ENCODE assay signal across 10 cellular contexts in genomic region chr1:183806650-183807049, GRCh38. TPM values are rescaled to one million over a fixed set of nuclear protein-coding genes. Genes with fewer than 3 reads are reported as not detected.
DNase-seq lines count a peak whose midpoint lies in the region; ATAC-seq and TF ChIP-seq lines count a peak whose summit lies in the region.
"Had no signal": no experiment of that assay in that cellular context is flagged by ENCODE, and none has a peak within 500 bp of the region (broad histone marks: within the 10 kb centered on the region; RNA-seq: fewer than 3 reads in every experiment).

No MANE protein-coding gene starts in this region.

- intact Hi-C loops in cardiac septum (cut with DNase I) = loop anchor here (5.0 kb wide), 1 partner anchor 66 kb away; no protein-coding TSS in a partner anchor
- intact Hi-C loops in vagina (cut with DNase I) = no loop called here

- peak overlapping the region; percentile 96 to 99 (median 96) for H3K4me3 Mint-ChIP-seq in nephron

- no peak for TF ChIP-seq POLR2A in vagina (IDR thresholded peaks at IDR 0.05)

- H3K27me3 ChIP-seq in cardiac muscle cell (no peaks in the 10 kb centered on the region), ectodermal cell (ENCODE audit: control insufficient read depth, insufficient read depth, low read length, poor library complexity, severe bottlenecking) (no peaks in the 10 kb centered on the region), vagina (no peaks in the 10 kb centered on the region)
- H3K27me3 ChIP-seq: SJSA1 had no signal

- POLR2A ChIA-PET in HEK293T (lab: Yijun Ruan, JAX) = no interaction called here

- no peak for DNase-seq in cardiac muscle cell (ENCODE audit: low read depth in 1 of 2, low spot score in 1 of 2)
- no peak for DNase-seq in cardiac septum (ENCODE audit: low spot score)
- DNase-seq in vagina (ENCODE audit: extremely low spot score in 2 of 2) = no peak
- DNase-seq in HEK293T (ENCODE audit: extremely low spot score) = no peak
- no peak for DNase-seq in NCI-H1092 (lab: John Stamatoyannopoulos, UW)
- DNase-seq: cortex of kidney had no signal

- H3K4me3 ChIP-seq in cardiac muscle cell = peak overlapping the region; percentile 74
- peak overlapping the region; percentile 58 for H3K4me3 ChIP-seq in ectodermal cell (ENCODE audit: insufficient read depth, low read depth, low read length)
- peak overlapping the region; percentile 42 to 55 for H3K4me3 ChIP-seq in vagina

- CTCF ChIA-PET in HEK293T (lab: Yijun Ruan, JAX) = no interaction called here

- no peak for ATAC-seq in GM19463 (IDR thresholded peaks at IDR 0.05; ENCODE audit: unreplicated experiment)

- peaks cover 29% of the 10 kb centered on the region for H3K4me1 ChIP-seq in cardiac muscle cell (ENCODE audit: low read depth)
- H3K4me1 ChIP-seq in ectodermal cell (ENCODE audit: control insufficient read depth, insufficient read depth, low read length) = peaks cover 22% of the 10 kb centered on the region
- H3K4me1 ChIP-seq in vagina = peaks cover 39% of the 10 kb centered on the region

- H3K36me3 Mint-ChIP-seq in nephron (ENCODE audit: low read depth) = peaks cover 24% of the 10 kb centered on the region

- no peaks in the 10 kb centered on the region for H3K27me3 Mint-ChIP-seq in nephron (ENCODE audit: low read depth)

- H3K9me3 ChIP-seq in cardiac muscle cell (ENCODE audit: low read depth) = no peaks in the 10 kb centered on the region
- no peaks in the 10 kb centered on the region for H3K9me3 ChIP-seq in ectodermal cell (ENCODE audit: control insufficient read depth, low read length)
- no peaks in the 10 kb centered on the region for H3K9me3 ChIP-seq in vagina
- H3K9me3 ChIP-seq: SJSA1 had no signal

- peaks cover 3% of the 10 kb centered on the region for H3K9me3 Mint-ChIP-seq in nephron

- WGBS in ectodermal cell, 2 experiments = 16 to 25% methylated on average over 1 of the region's 1 CpG

- H3K27ac Mint-ChIP-seq in nephron = peak overlapping the region; percentile 92 to 98 (median 97)

- TF ChIP-seq CTCF in cardiac muscle cell (IDR thresholded peaks at IDR 0.05; ENCODE audit: low read depth, low read length) = no peak
- TF ChIP-seq CTCF in nephron (IDR thresholded peaks at IDR 0.05; ENCODE audit: unreplicated experiment in 3 of 3) = no peak
- TF ChIP-seq CTCF in vagina (IDR thresholded peaks at IDR 0.05) = no peak

- H3K4me1 Mint-ChIP-seq in nephron = peaks cover 52% of the 10 kb centered on the region

- H3K36me3 ChIP-seq in cardiac muscle cell (no peaks in the 10 kb centered on the region), ectodermal cell (ENCODE audit: control insufficient read depth, insufficient read depth, low read length) (no peaks in the 10 kb centered on the region), vagina (no peaks in the 10 kb centered on the region)

- H3K27ac ChIP-seq in cardiac muscle cell (no peak overlapping the region), ectodermal cell (ENCODE audit: insufficient read depth, low read depth, low read length, poor library complexity, severe bottlenecking) (no peak overlapping the region), vagina (peak overlapping the region; percentile 86)

TF ChIP-seq in HEK293T, 16 proteins besides CTCF, POLR2A, EP300 and RAD21:
- no peak for TF ChIP-seq BHLHE40 (IDR thresholded peaks at IDR 0.05; ENCODE audit: borderline replicate concordance)
- no peak for TF ChIP-seq NFRKB (IDR thresholded peaks at IDR 0.05)
- TF ChIP-seq FOXK2 (IDR thresholded peaks at IDR 0.05) = no peak
- TF ChIP-seq FOXA1 (IDR thresholded peaks at IDR 0.05) = no peak
- TF ChIP-seq SUZ12 (IDR thresholded peaks at IDR 0.05) = no peak
- TF ChIP-seq ARNT (IDR thresholded peaks at IDR 0.05) = no peak
- no peak for TF ChIP-seq ELF4 (IDR thresholded peaks at IDR 0.05)
- no peak for TF ChIP-seq SP1 (IDR thresholded peaks at IDR 0.05)
- no peak for TF ChIP-seq CTBP1 (IDR thresholded peaks at IDR 0.05; ENCODE audit: borderline replicate concordance)
- TF ChIP-seq ZNF384 (IDR thresholded peaks at IDR 0.05) = no peak
- TF ChIP-seq FOXM1 (IDR thresholded peaks at IDR 0.05; ENCODE audit: borderline replicate concordance) = no peak
- no peak for TF ChIP-seq HDGF (IDR thresholded peaks at IDR 0.05; ENCODE audit: borderline replicate concordance)
- TF ChIP-seq PKNOX1 (IDR thresholded peaks at IDR 0.05) = no peak
- TF ChIP-seq LEF1 (IDR thresholded peaks at IDR 0.05; ENCODE audit: borderline replicate concordance) = no peak
- TF ChIP-seq L3MBTL2 (conservative IDR thresholded peaks at IDR 0.05) = no peak
- TF ChIP-seq TARDBP (IDR thresholded peaks at IDR 0.05) = no peak

RNA-seq across cellular contexts. Expression of gene RGL1, which starts 1.7 kb away (rescaled TPM):
- total RNA-seq in cardiac muscle cell = 20.6 and 22.8 TPM in 2 replicates
- polyA plus RNA-seq in cardiac muscle cell = 21.6 and 24.1 TPM in 2 replicates
- total RNA-seq in cardiac septum = 19.6 TPM
- 14.1 TPM for polyA plus RNA-seq in ectodermal cell (2013, experiment 1 of 4)
- polyA plus RNA-seq in ectodermal cell (2013, experiment 2 of 4) = 13.6 TPM
- polyA plus RNA-seq in ectodermal cell (2013, experiment 3 of 4) = 10.6 TPM
- 10.9 TPM for polyA plus RNA-seq in ectodermal cell (2013, experiment 4 of 4)
- 23.1 TPM for total RNA-seq in vagina
